ENCODE assay signal across 19 cellular contexts in the genomic region with DNA sequence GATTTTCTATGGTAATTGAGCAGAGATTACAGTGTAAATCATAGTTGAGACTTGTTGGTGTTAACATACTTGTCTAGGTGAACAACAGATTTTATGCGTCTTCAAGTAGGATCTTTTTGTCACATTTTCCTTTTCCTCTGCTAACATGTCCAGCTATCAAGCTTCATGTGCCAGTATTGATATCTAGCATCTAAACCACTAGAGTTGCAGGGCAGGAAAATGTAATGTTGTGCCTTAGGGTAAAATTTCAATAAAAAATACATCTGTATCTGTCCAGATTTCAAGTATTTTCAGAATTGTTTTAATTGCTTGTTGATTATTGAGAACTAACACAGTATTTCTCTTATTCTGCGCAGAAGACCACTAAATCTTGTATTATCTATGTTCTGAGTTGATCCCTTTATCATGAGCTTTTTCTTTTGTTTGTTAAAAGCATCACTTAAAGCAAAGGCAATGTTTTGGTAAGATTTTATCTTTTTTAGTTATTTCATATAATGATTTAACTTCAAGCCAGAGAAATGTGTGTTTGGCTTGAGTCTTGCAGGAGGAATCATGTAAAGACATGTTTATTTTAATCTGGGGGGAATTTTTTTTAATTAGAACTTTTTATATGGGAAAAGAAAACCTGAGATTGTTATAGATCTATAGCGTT.
"Had no signal": no experiment of that assay in that cellular context is flagged by ENCODE, and none has a peak within 500 bp of the region (broad histone marks: within the 10 kb centered on the region; RNA-seq: fewer than 3 reads in every experiment).

No MANE protein-coding gene starts in this region.

- H3K27me3 ChIP-seq: MG63 had no signal

- H3K27ac ChIP-seq: HL-60 had no signal

- DNase-seq: MG63, NCI-H1092, NCI-H1105 treated with DMSO at 0.1 percent for 48 hours, NCI-H1417 treated with DMSO at 0.1 percent for 48 hours, NCI-H146, NCI-H1694 treated with DMSO at 0.1 percent for 48 hours, NCI-H1930, NCI-H2081, NCI-H2107, NCI-H226, NCI-H446, NCI-H510A, NCI-H524 treated with DMSO at 0.1 percent for 48 hours, NCI-H69, NCI-H774, Right ventricle myocardium superior, RPMI8226, SIG-M5 had no signal

- H3K4me3 ChIP-seq: MG63 had no signal
